Comparison of ENCODE assay signal across 8 cellular contexts in the genomic region with DNA sequence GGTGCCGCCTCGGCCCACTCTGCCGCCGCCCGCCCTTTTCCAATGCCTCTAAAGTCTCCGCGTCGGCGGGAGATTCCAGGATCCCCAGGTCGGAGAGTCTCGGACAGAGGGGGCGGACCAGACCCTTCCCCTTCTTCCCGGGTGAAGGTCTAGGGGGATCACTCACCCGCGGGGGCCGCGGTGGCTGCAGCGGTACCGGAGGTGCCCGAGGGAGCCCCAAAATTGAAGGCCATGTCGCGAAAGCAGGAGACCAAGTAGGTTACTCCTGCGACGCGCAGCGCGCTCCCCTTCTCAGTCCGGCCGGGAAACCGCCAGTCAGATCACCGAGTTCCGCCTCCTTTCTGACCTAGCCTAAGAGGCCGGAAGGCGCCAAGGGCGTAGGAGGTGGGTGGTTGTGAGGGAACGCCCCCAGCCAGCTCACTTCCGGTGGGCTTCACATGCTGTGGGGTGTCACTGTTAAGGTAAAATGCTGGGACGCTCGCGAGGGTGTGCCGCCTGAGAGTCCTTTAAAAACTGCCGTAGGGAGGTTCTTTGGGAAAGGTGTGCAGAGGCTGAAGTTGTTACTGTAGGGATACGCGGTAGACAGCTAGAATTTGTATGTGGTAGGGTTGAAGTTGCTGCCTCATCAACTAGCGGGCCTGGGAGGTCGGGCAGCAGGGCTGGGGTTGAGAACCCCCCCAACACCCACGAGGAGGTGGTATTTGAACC.
A peak's percentile ranks its signal among the peaks of the same experiment; 100 is the strongest.
DNase-seq lines count a peak whose midpoint lies in the region; ATAC-seq and TF ChIP-seq lines count a peak whose summit lies in the region.

A gene with protein sequence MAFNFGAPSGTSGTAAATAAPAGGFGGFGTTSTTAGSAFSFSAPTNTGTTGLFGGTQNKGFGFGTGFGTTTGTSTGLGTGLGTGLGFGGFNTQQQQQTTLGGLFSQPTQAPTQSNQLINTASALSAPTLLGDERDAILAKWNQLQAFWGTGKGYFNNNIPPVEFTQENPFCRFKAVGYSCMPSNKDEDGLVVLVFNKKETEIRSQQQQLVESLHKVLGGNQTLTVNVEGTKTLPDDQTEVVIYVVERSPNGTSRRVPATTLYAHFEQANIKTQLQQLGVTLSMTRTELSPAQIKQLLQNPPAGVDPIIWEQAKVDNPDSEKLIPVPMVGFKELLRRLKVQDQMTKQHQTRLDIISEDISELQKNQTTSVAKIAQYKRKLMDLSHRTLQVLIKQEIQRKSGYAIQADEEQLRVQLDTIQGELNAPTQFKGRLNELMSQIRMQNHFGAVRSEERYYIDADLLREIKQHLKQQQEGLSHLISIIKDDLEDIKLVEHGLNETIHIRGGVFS (minus strand): TSS at position 256 of the 708 bp plus-strand sequence. CDS start 23 bp downstream, at position 233.

- peak within 1 kb of the TSS; percentile 93 for H3K4me3 Mint-ChIP-seq in central memory CD8-positive, alpha-beta T cell

- no peaks in the 10 kb centered on the region for H3K9me3 Mint-ChIP-seq in central memory CD8-positive, alpha-beta T cell

- H3K4me3 ChIP-seq in AG09309 (ENCODE audit: control insufficient read depth, low read depth, low read length), result peak within 1 kb of the TSS; percentile 72

- H3K36me3 Mint-ChIP-seq in central memory CD8-positive, alpha-beta T cell (ENCODE audit: insufficient read depth), result peaks cover 10% of the 10 kb centered on the region

- H3K27ac Mint-ChIP-seq in central memory CD8-positive, alpha-beta T cell (ENCODE audit: low read depth), result peak within 1 kb of the TSS; percentile 95

- no peak for TF ChIP-seq CTCF in AG09309 (IDR thresholded peaks at IDR 0.05; ENCODE audit: control insufficient read depth, insufficient read depth, low read depth, low read length, missing control alignments)

- peak; percentile 66 for DNase-seq in AG09309 (ENCODE audit: low read depth)
- peak; percentile 89 to 95 for DNase-seq in NCI-H446 (lab: John Stamatoyannopoulos, UW)
- peak; percentile 92 for DNase-seq in activated CD4-positive, CD25-positive, alpha-beta regulatory T cell treated with anti-CD3 and anti-CD28 coated beads, Interleukin-2, amount 50 U/mL, for 16 hours (ENCODE audit: low read depth, low spot score)
- DNase-seq in central memory CD8-positive, alpha-beta T cell (ENCODE audit: low spot score in 2 of 2), result peak; percentile 93 to 95
- peak; percentile 97 for DNase-seq in iris pigment epithelial cell (ENCODE audit: low read depth)
- peak; percentile 95 for DNase-seq in stimulated activated CD4-positive, alpha-beta T cell treated with anti-CD3 and anti-CD28 coated beads, Interleukin-12 subunit alpha, Interleukin-12 subunit beta, amount 100 ng/mL, for 24 hours (ENCODE audit: low read depth in 2 of 2)

- peaks cover 28% of the 10 kb centered on the region for H3K4me1 Mint-ChIP-seq in central memory CD8-positive, alpha-beta T cell

- ATAC-seq in GM19025 (IDR thresholded peaks at IDR 0.05; ENCODE audit: low read depth, unreplicated experiment) (peak; percentile 99), HG03342 (IDR thresholded peaks at IDR 0.05; ENCODE audit: unreplicated experiment) (peak; percentile 99)
- peak; percentile 99 for ATAC-seq in central memory CD8-positive, alpha-beta T cell (replicated peaks; ENCODE audit: extremely low read depth, poor library complexity, severe bottlenecking)

- no peaks in the 10 kb centered on the region for H3K27me3 Mint-ChIP-seq in central memory CD8-positive, alpha-beta T cell

Comparison
In these comparisons a context has a peak if more than half of its experiments do, and no peak if none do; other contexts are left out.
1. Peak in every context shown above with its lines: DNase-seq, ATAC-seq and H3K4me3 ChIP-seq.